8 cellular contexts compared by ENCODE assay signal in the genomic region with DNA sequence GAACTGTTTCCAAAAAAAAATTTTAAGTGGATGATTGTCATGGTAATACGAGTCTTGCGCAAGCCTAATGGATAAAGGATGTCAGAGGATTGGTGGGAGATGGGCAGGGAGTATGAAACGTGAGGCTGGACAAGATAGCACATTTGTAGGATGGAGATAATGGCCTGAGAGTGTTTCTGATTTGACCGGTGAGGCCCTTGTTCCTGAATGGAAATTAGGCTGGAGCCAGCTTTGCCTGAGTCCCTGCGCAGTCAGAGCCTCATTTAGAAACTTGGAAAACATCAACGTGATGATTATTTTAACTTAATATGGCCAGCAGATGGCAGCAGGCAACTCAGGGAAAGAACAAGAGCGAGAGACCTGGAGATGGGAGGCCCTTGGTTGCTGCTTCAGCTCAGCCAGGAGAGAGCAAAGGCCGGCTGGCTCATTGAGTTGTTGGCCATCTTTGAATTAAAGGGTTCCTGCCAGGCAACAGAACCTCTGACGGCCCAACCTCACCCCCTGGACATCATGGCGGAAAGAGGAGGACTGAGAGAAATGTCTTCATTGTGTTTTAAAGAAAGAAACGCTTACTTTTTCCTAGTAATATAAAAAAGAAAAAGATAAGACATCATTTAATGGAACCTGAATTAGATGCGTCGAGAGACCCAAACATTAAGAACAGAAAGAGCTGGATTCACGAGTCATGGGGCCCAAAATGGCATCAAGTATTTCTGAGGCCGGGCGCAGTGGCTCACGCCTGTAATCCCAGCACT.
A peak's percentile ranks its signal among the peaks of the same experiment; 100 is the strongest.
DNase-seq lines count a peak whose midpoint lies in the region; ATAC-seq, FAIRE-seq and TF ChIP-seq lines count a peak whose summit lies in the region.

No MANE protein-coding gene starts in this region.

- no TSS peak for BruUV-seq in GM12878 (replicated peaks; lab: Mats Ljungman, UMichigan)

- H3K4me2 ChIP-seq in GM12878 (ENCODE audit: control insufficient read depth, insufficient read depth) (no peak overlapping the region), smooth muscle cell (no peak overlapping the region)

- TF ChIP-seq CTCF in GM12875 (IDR thresholded peaks at IDR 0.05; ENCODE audit: borderline replicate concordance, insufficient read depth, low read depth, low read length) (peak; percentile 38; the same call in 1 of the 2 replicates), GM12878 (IDR thresholded peaks at IDR 0.05 in 2 of 3, conservative IDR thresholded peaks at IDR 0.05 in 1 of 3; ENCODE audit: control insufficient read depth in 2 of 3, extremely low read depth in 1 of 3, insufficient read depth in 1 of 3, low read depth in 3 of 3, low read length in 3 of 3) (peak; percentile 40 to 79 (median 49); a peak in 5 of 6 replicates), smooth muscle cell (IDR thresholded peaks at IDR 0.05; ENCODE audit: borderline replicate concordance, insufficient read depth, poor library complexity, severe bottlenecking) (peak; percentile 63)

- peak; percentile 86 for ATAC-seq in HG02763 (IDR thresholded peaks at IDR 0.05; ENCODE audit: unreplicated experiment)
- ATAC-seq in GM12878, result peak; percentile 96
- ATAC-seq in HG03097 (IDR thresholded peaks at IDR 0.05; ENCODE audit: low FRiP score, unreplicated experiment), result no peak

- 51% methylated on average over 17 of the region's 17 CpGs for WGBS in GM12878 (ENCODE audit: insufficient coverage, insufficient replicate concordance, low lambda C conversion rate, missing lambda C conversion rate)
- WGBS in smooth muscle cell (ENCODE audit: low lambda C conversion rate), result 56% methylated on average over 17 of the region's 17 CpGs

- no peak overlapping the region for H3K27ac ChIP-seq in GM12878 (ENCODE audit: control insufficient read depth, insufficient read depth)
- H3K27ac ChIP-seq in smooth muscle cell (ENCODE audit: low read depth), result no peak overlapping the region

- TF ChIP-seq EP300 in GM12878 (IDR thresholded peaks at IDR 0.05; ENCODE audit: borderline replicate concordance in 1 of 2, control insufficient read depth in 1 of 2, low read depth in 2 of 2, low read length in 2 of 2), result no peak

- H3K9me3 ChIP-seq in GM12878 (replicated peaks; ENCODE audit: control insufficient read depth, insufficient read depth, low read length) (no peaks in the 10 kb centered on the region), smooth muscle cell (replicated peaks; ENCODE audit: low read depth) (no peaks in the 10 kb centered on the region)

- H2AFZ ChIP-seq in GM12878 (ENCODE audit: control insufficient read depth, low read depth, low read length), result peak overlapping the region; percentile 61
- peak overlapping the region; percentile 72 for H2AFZ ChIP-seq in smooth muscle cell (ENCODE audit: low read depth)

- TF ChIP-seq RAD21 in GM12878 (IDR thresholded peaks at IDR 0.05; ENCODE audit: insufficient read depth, low read depth, low read length), result peak; percentile 93

- SMC1A ChIA-PET in GM12878 (lab: Charles Lee; ENCODE audit: uncharacterized antibody, unreplicated experiment), result interaction anchor here (0.8 to 5.5 kb wide), 29 partner anchors 9 to 454 kb away, joined by 3 to 101 read pairs (median 4); a partner anchor contains a TSS

- H3K27me3 ChIP-seq in GM12878 (replicated peaks in 1 of 2; ENCODE audit: control insufficient read depth in 2 of 2, insufficient read depth in 2 of 2, low read length in 1 of 2) (no peaks in the 10 kb centered on the region), smooth muscle cell (ENCODE audit: low read depth) (no peaks in the 10 kb centered on the region)

- H4K20me1 ChIP-seq in GM12878 (ENCODE audit: control insufficient read depth, insufficient read depth) (no peaks in the 10 kb centered on the region), smooth muscle cell (ENCODE audit: low read depth) (no peaks in the 10 kb centered on the region)

- H3K4me3 ChIP-seq in GM12875 (ENCODE audit: low read depth, low read length) (no peak overlapping the region), GM12878 (no peak overlapping the region), smooth muscle cell (no peak overlapping the region)

- in situ Hi-C loops in GM12878 (cut with MboI), result no loop called here

- H3K4me1 ChIP-seq in GM12878 (ENCODE audit: control insufficient read depth, insufficient read depth, low read length) (no peaks in the 10 kb centered on the region), smooth muscle cell (ENCODE audit: low read depth) (no peaks in the 10 kb centered on the region)

- RAD21 ChIA-PET in GM12878 (lab: Charles Lee; ENCODE audit: unreplicated experiment), result interaction anchor here (0.7 to 5.1 kb wide), 11 partner anchors 56 to 256 kb away, joined by 3 to 76 read pairs (median 4); no protein-coding TSS in a partner anchor

- POLR2A ChIA-PET in GM12878 (lab: Charles Lee), result interaction anchor here (1.2 kb wide), 1 partner anchor 249 kb away, joined by 5 read pairs; no protein-coding TSS in a partner anchor

- H3K9ac ChIP-seq in GM12878 (ENCODE audit: control insufficient read depth, insufficient read depth, low read length), result no peak overlapping the region
- H3K9ac ChIP-seq in smooth muscle cell (ENCODE audit: low read depth), result no peak overlapping the region

- H3K36me3 ChIP-seq in GM12878 (ENCODE audit: control insufficient read depth in 2 of 2, insufficient read depth in 2 of 2, low read length in 1 of 2) (no peaks in the 10 kb centered on the region), smooth muscle cell (ENCODE audit: low read depth) (no peaks in the 10 kb centered on the region)

- CTCF ChIA-PET in GM12878 (lab: Yijun Ruan, JAX), result interaction anchor here (0.5 to 10.0 kb wide), 31 partner anchors 12 to 259 kb away, joined by 3 to 198 read pairs (median 3); a partner anchor contains a TSS

- no peak for TF ChIP-seq POLR2A in GM12878 (IDR thresholded peaks at IDR 0.05; ENCODE audit: low read depth, low read length)

- no peaks in the 10 kb centered on the region for H3F3A ChIP-seq in smooth muscle cell (ENCODE audit: low read depth)

- H3K79me2 ChIP-seq in GM12878 (ENCODE audit: control insufficient read depth, insufficient read depth, low read length) (no peaks in the 10 kb centered on the region), smooth muscle cell (ENCODE audit: low read depth) (no peaks in the 10 kb centered on the region)

- FAIRE-seq in GM12878 (lab: Jason Lieb, UNC), result peak; percentile 72

- DNase-seq in NCI-H2029 (lab: John Stamatoyannopoulos, UW), result peak; percentile 77
- peak; percentile 30 for DNase-seq in T-helper 9 cell
- DNase-seq in GM12878 (ENCODE audit: low read depth, low spot score), result peak; percentile 41
- peak; percentile 82 for DNase-seq in iPS DF 19.7 (ENCODE audit: low read depth, low spot score)
- DNase-seq in smooth muscle cell (lab: John Stamatoyannopoulos, UW; ENCODE audit: unreplicated experiment), result no peak

- intact Hi-C loops in GM12878 (cut with micrococcal nuclease; ENCODE audit: unreplicated experiment), result loop anchor here (1.0 to 5.0 kb wide), 3 partner anchors 132 to 251 kb away; no protein-coding TSS in a partner anchor

TF ChIP-seq in GM12878, 131 proteins besides CTCF, POLR2A, EP300 and RAD21:
- TF ChIP-seq SIX5 (IDR thresholded peaks at IDR 0.05; ENCODE audit: low read depth, low read length, severe bottlenecking) (no peak), SMC3 (IDR thresholded peaks at IDR 0.05; ENCODE audit: borderline replicate concordance, low read length) (peak; percentile 84), MEF2A (IDR thresholded peaks at IDR 0.05; ENCODE audit: insufficient read depth, low read depth, low read length) (0 out of 2 replicates have a peak, but pooled peaks have one; percentile 21), CREB1 (IDR thresholded peaks at IDR 0.05; ENCODE audit: low read depth) (0 out of 2 replicates have a peak, but pooled peaks have one; percentile 15), YY1 (IDR thresholded peaks at IDR 0.05; ENCODE audit: low read depth, low read length) (peak; percentile 59; the same call in 1 of the 2 replicates)
TF ChIP-seq in GM12878: peak in this region for 4.
